Comparison of ENCODE assay signal across 1 cellular context in the genomic region with DNA sequence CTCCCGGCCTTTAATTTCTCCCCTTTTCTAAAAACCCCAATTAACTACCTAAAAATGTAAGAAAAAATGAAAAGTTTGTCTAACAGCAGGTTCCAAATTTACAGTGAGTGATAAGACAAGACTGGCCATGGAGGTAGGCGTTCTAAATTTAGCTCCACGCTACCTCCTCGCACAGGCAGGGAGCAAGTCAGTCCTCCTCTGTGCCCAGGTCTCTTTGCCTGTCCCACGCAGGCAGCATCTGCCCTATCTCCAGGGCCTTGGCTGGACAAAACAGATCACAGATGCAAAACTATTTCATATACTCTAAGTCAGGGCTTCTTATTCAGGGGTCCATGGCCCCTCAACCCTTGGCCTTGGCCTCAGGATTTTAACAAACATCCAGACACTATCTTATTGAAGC.
TF ChIP-seq lines count a peak whose summit lies in the region.

No MANE protein-coding gene starts in this region.

TF ChIP-seq in K562, 482 proteins besides CTCF, POLR2A, EP300 and RAD21:
- TF ChIP-seq, protein P1, sequence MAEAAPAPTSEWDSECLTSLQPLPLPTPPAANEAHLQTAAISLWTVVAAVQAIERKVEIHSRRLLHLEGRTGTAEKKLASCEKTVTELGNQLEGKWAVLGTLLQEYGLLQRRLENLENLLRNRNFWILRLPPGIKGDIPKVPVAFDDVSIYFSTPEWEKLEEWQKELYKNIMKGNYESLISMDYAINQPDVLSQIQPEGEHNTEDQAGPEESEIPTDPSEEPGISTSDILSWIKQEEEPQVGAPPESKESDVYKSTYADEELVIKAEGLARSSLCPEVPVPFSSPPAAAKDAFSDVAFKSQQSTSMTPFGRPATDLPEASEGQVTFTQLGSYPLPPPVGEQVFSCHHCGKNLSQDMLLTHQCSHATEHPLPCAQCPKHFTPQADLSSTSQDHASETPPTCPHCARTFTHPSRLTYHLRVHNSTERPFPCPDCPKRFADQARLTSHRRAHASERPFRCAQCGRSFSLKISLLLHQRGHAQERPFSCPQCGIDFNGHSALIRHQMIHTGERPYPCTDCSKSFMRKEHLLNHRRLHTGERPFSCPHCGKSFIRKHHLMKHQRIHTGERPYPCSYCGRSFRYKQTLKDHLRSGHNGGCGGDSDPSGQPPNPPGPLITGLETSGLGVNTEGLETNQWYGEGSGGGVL (CRISPR knock-in tag; IDR thresholded peaks at IDR 0.05): no peak
- TF ChIP-seq ZNF347 (CRISPR knock-in tag; IDR thresholded peaks at IDR 0.05; ENCODE audit: low read depth) (no peak), ARHGAP35 (IDR thresholded peaks at IDR 0.05; ENCODE audit: partially characterized antibody) (no peak), ZNF133 (CRISPR knock-in tag; IDR thresholded peaks at IDR 0.05) (no peak), TEAD2 (tag; IDR thresholded peaks at IDR 0.05) (no peak), BDP1 (IDR thresholded peaks at IDR 0.05; ENCODE audit: insufficient read depth, insufficient read length) (no peak), ZNF3 (CRISPR knock-in tag; IDR thresholded peaks at IDR 0.05) (no peak), KAT7 (CRISPR knock-in tag; IDR thresholded peaks at IDR 0.05; ENCODE audit: borderline replicate concordance) (no peak), ZNF41 (CRISPR knock-in tag; conservative IDR thresholded peaks at IDR 0.05) (no peak)
